Comparison of ENCODE assay signal across 30 cellular contexts in genomic region chr2:12004713-12005112, GRCh38.
"Had no signal": no experiment of that assay in that cellular context is flagged by ENCODE, and none has a peak within 500 bp of the region (broad histone marks: within the 10 kb centered on the region; RNA-seq: fewer than 3 reads in every experiment).

No MANE protein-coding gene starts in this region.

- H3K4me3 Mint-ChIP-seq: stimulated activated naive B cell treated with anti-CD40 and anti-IgM and Interleukin-4, amounts not matched to agents 10 μg/mL and 1 μg/mL and 100 μg/mL, for 72 hours had no signal

- H3K9me3 ChIP-seq: left lung, lower lobe of right lung, pancreas, prostate gland, stomach, testis, thyroid gland, transverse colon, upper lobe of right lung had no signal

- H3K4me3 ChIP-seq: left lung, lower lobe of right lung, pancreas, prostate gland, skin epidermis, stomach, testis, thyroid gland, transverse colon, upper lobe of right lung had no signal

- DNase-seq: hypothalamus; immature natural killer cell; kidney; left colon; left lung; lower lobe of right lung; mammary epithelial cell; mesenchymal stem cell; naive thymus-derived CD8-positive, alpha-beta T cell; nucleus accumbens; pancreas; posterior cingulate gyrus; retina; right cardiac atrium; stimulated activated CD4-positive, alpha-beta T cell treated with anti-CD3 and anti-CD28 coated beads, Interleukin-12 subunit alpha, Interleukin-12 subunit beta, amount 100 ng/mL, for 4 hours; stimulated activated CD4-positive, alpha-beta T cell treated with anti-CD3 and anti-CD28 coated beads, Interleukin-15, amount 100 ng/mL, for 24 hours; stimulated activated CD4-positive, alpha-beta T cell treated with anti-CD3 and anti-CD28 coated beads, Interleukin-2, amount 100 ng/mL, for 24 hours; stimulated activated CD4-positive, alpha-beta T cell treated with anti-CD3 and anti-CD28 coated beads, Interleukin-4, amount 100 ng/mL, for 1 hour; stimulated activated naive B cell treated with anti-CD40 and anti-IgM and Interleukin-4, amounts not matched to agents 10 μg/mL and 1 μg/mL and 100 μg/mL, for 72 hours; stimulated activated naive CD8-positive, alpha-beta T cell treated with anti-CD3 and anti-CD28 coated beads, Interleukin-15, Interleukin-2, amounts not matched to agents 100 U/mL and 50 U/mL, for 24 hours; stomach; testis; thyroid gland; transverse colon; upper lobe of right lung had no signal

- H3K27ac Mint-ChIP-seq: naive thymus-derived CD8-positive, alpha-beta T cell; stimulated activated naive B cell treated with anti-CD40 and anti-IgM and Interleukin-4, amounts not matched to agents 10 μg/mL and 1 μg/mL and 100 μg/mL, for 72 hours had no signal

- H3K4me1 ChIP-seq: left lung, lower lobe of right lung, prostate gland, testis, thyroid gland had no signal

- H3K27me3 ChIP-seq: left lung, pancreas, stomach, testis, thyroid gland, transverse colon, upper lobe of right lung had no signal

- H3K36me3 Mint-ChIP-seq: naive thymus-derived CD8-positive, alpha-beta T cell had no signal

- H3K36me3 ChIP-seq: left lung, lower lobe of right lung, pancreas, prostate gland, stomach, thyroid gland, transverse colon, upper lobe of right lung had no signal

- FAIRE-seq: islet of Langerhans, kidney, pancreas, urothelium cell line had no signal

- ATAC-seq: left colon; left lung; lower lobe of right lung; pancreas; right cardiac atrium; sciatic nerve; stimulated activated naive B cell treated with anti-CD40 and anti-IgM and Interleukin-4, amounts not matched to agents 10 μg/mL and 1 μg/mL and 100 μg/mL, for 72 hours; stimulated activated naive CD8-positive, alpha-beta T cell treated with anti-CD3 and anti-CD28 coated beads, Interleukin-15, Interleukin-2, amounts not matched to agents 100 U/mL and 50 U/mL, for 24 hours; upper lobe of right lung had no signal

- H3K9me3 Mint-ChIP-seq: naive thymus-derived CD8-positive, alpha-beta T cell had no signal

- H3K27ac ChIP-seq: left lung, lower lobe of right lung, pancreas, prostate gland, skin epidermis, stomach, testis, thyroid gland, transverse colon, upper lobe of right lung had no signal
